Comparison of ENCODE assay signal across 11 cellular contexts in the genomic region with DNA sequence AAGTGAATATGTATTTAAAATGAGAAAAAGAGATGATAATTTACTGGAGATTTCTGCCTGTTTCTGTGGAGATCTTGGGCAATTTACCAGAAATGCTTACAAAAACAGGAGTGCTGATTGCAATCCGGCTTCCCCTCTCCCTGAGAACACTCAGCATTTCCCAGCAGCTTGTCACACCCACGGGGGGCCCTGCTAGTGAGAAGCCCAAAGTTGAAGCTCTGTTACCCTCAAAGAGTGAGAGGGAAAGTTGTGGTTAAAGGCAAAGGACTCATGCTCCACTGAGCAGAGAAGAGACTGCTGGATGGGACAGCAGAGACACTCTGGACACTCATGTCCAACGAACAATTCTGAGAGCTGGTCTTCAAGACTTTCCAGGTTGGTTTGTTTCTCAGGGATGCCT. TPM values are rescaled to one million over a fixed set of nuclear protein-coding genes. Genes with fewer than 3 reads are reported as not detected.
DNase-seq lines count a peak whose midpoint lies in the region; ATAC-seq, FAIRE-seq and TF ChIP-seq lines count a peak whose summit lies in the region.
"Had no signal": no experiment of that assay in that cellular context is flagged by ENCODE, and none has a peak within 500 bp of the region (broad histone marks: within the 10 kb centered on the region; RNA-seq: fewer than 3 reads in every experiment).

No MANE protein-coding gene starts in this region.

- FAIRE-seq in pancreas (lab: Jason Lieb, UNC): no peak
- FAIRE-seq: H1 had no signal

- peaks cover 84% of the 10 kb centered on the region for H3K4me1 Mint-ChIP-seq in activated T-cell treated with anti-CD3 and anti-CD28 coated beads, Interleukin-2, amount 50 U/mL, for 24 hours (ENCODE audit: low read depth)

- TF ChIP-seq CTCF in lower lobe of right lung (IDR thresholded peaks at IDR 0.05): no peak
- no peak for TF ChIP-seq CTCF in pancreas (IDR thresholded peaks at IDR 0.05)

- peak; percentile 57 for DNase-seq in activated T-cell treated with anti-CD3 and anti-CD28 coated beads for 48 hours (ENCODE audit: low read depth)
- no peak for DNase-seq in activated T-cell treated with anti-CD3 and anti-CD28 coated beads for 4 hours
- DNase-seq in activated T-cell treated with anti-CD3 and anti-CD28 coated beads, Interleukin-2, amount 50 U/mL, for 24 hours: peak; percentile 56
- no peak for DNase-seq in lower lobe of right lung
- no peak for DNase-seq in pancreas
- DNase-seq in NCI-H2081 (lab: John Stamatoyannopoulos, UW): no peak
- DNase-seq in NCI-H1417 (lab: John Stamatoyannopoulos, UW): no peak
- DNase-seq: aorta had no signal

- H3K27me3 Mint-ChIP-seq in activated T-cell treated with anti-CD3 and anti-CD28 coated beads, Interleukin-2, amount 50 U/mL, for 24 hours: no peaks in the 10 kb centered on the region

- peak overlapping the region; percentile 79 for H3K27ac Mint-ChIP-seq in activated T-cell treated with anti-CD3 and anti-CD28 coated beads, Interleukin-2, amount 50 U/mL, for 24 hours
- H3K27ac Mint-ChIP-seq: nephron had no signal

- WGBS in thymus: 33% methylated on average over 3 of the region's 3 CpGs
- 35 to 38% methylated on average over 3 of the region's 3 CpGs for WGBS in pancreas, 2 donors

- ATAC-seq in lower lobe of right lung (peak in 1 of 2 donors; percentile 26), pancreas (no peak)

- intact Hi-C loops in lower lobe of right lung (cut with DNase I) (no loop called here), pancreas (cut with DNase I) (loop anchor here in 1 of 3 donors (10.0 kb wide), 1 partner anchor 51 kb away; no protein-coding TSS in a partner anchor)

- no peak overlapping the region for H3K4me3 ChIP-seq in lower lobe of right lung
- H3K4me3 ChIP-seq in thymus (ENCODE audit: low read length): no peak overlapping the region
- no peak overlapping the region for H3K4me3 ChIP-seq in pancreas

- H3K27ac ChIP-seq in lower lobe of right lung: peak overlapping the region; percentile 59
- peak overlapping the region; percentile 15 for H3K27ac ChIP-seq in thymus (ENCODE audit: low read depth)
- H3K27ac ChIP-seq in pancreas: no peak overlapping the region

- peaks cover 33% of the 10 kb centered on the region for H3K36me3 Mint-ChIP-seq in activated T-cell treated with anti-CD3 and anti-CD28 coated beads, Interleukin-2, amount 50 U/mL, for 24 hours (ENCODE audit: low read depth)

- H3K9me3 ChIP-seq in lower lobe of right lung: no peaks in the 10 kb centered on the region
- no peaks in the 10 kb centered on the region for H3K9me3 ChIP-seq in thymus (ENCODE audit: control insufficient read depth)
- H3K9me3 ChIP-seq in pancreas: no peaks in the 10 kb centered on the region

- peaks cover 58% of the 10 kb centered on the region for H3K4me1 ChIP-seq in lower lobe of right lung
- H3K4me1 ChIP-seq in thymus (ENCODE audit: control insufficient read depth, insufficient read depth, low read length): peaks cover 6% of the 10 kb centered on the region
- H3K4me1 ChIP-seq in pancreas: peaks cover 11 to 20% (median 20%) of the 10 kb centered on the region in 3 donors

- no peaks in the 10 kb centered on the region for H3K27me3 ChIP-seq in lower lobe of right lung (ENCODE audit: low read depth)
- peaks cover 2% of the 10 kb centered on the region for H3K27me3 ChIP-seq in thymus (ENCODE audit: control insufficient read depth, insufficient read depth)
- H3K27me3 ChIP-seq in pancreas: no peaks in the 10 kb centered on the region

- no peaks in the 10 kb centered on the region for H3K9me3 Mint-ChIP-seq in activated T-cell treated with anti-CD3 and anti-CD28 coated beads, Interleukin-2, amount 50 U/mL, for 24 hours
- H3K9me3 Mint-ChIP-seq: nephron had no signal

- H3K4me3 Mint-ChIP-seq in activated T-cell treated with anti-CD3 and anti-CD28 coated beads, Interleukin-2, amount 50 U/mL, for 24 hours: peak overlapping the region; percentile 80

- H3K36me3 ChIP-seq in lower lobe of right lung (no peaks in the 10 kb centered on the region), thymus (ENCODE audit: control insufficient read depth, insufficient read depth) (no peaks in the 10 kb centered on the region), pancreas (no peaks in the 10 kb centered on the region)

RNA-seq across cellular contexts. Expression of gene MCTP2, which starts 2.9 kb away (rescaled TPM):
- total RNA-seq in lower lobe of right lung (36.1 TPM), pancreas (10 to 100 TPM; 13.0 to 21.4 (median 15.0) TPM)
- polyA plus RNA-seq in thymus (6.7 TPM), pancreas (1 to 10 TPM; 3.7 to 5.6 TPM)

Comparison
In these comparisons a context has a peak if more than half of its experiments do, and no peak if none do; other contexts are left out.
1. DNase-seq: peak in activated T-cell treated with anti-CD3 and anti-CD28 coated beads for 48 hours (single experiment) and activated T-cell treated with anti-CD3 and anti-CD28 coated beads, Interleukin-2, amount 50 U/mL, for 24 hours (single experiment); none in activated T-cell treated with anti-CD3 and anti-CD28 coated beads for 4 hours (single experiment), lower lobe of right lung (single experiment), pancreas (0 of 6), NCI-H2081 (0 of 2) and NCI-H1417 (0 of 3).
2. H3K27ac ChIP-seq: peak in lower lobe of right lung (single experiment) and thymus (single experiment); none in pancreas (0 of 4).